ENCODE assay signal across 4 cellular contexts in genomic region chr11:11379661-11380060, GRCh38.
"Had no signal": no experiment of that assay in that cellular context is flagged by ENCODE, and none has a peak within 500 bp of the region (broad histone marks: within the 10 kb centered on the region; RNA-seq: fewer than 3 reads in every experiment).

No MANE protein-coding gene starts in this region.

- H3K4me1 Mint-ChIP-seq: GM23338, H9, IgD-negative memory B cell had no signal

- H3K27ac Mint-ChIP-seq: GM23338, IgD-negative memory B cell had no signal

- H3K4me3 Mint-ChIP-seq: GM23338, H9, IgD-negative memory B cell had no signal

- H3K4me3 ChIP-seq: GM23338 had no signal

- H3K27me3 Mint-ChIP-seq: IgD-negative memory B cell had no signal

- DNase-seq: H9, HCEC 1CT had no signal

- H3K36me3 Mint-ChIP-seq: IgD-negative memory B cell had no signal
